Comparison of ENCODE assay signal across 9 cellular contexts in genomic region chr12:113961921-113962710, GRCh38. TPM values are rescaled to one million over a fixed set of nuclear protein-coding genes. Genes with fewer than 3 reads are reported as not detected.
DNase-seq lines count a peak whose midpoint lies in the region; ATAC-seq and TF ChIP-seq lines count a peak whose summit lies in the region.
"Had no signal": no experiment of that assay in that cellular context is flagged by ENCODE, and none has a peak within 500 bp of the region (broad histone marks: within the 10 kb centered on the region; RNA-seq: fewer than 3 reads in every experiment).

No MANE protein-coding gene starts in this region.

- no peaks in the 10 kb centered on the region for H4K20me1 ChIP-seq in osteoblast (ENCODE audit: insufficient read depth, low read length)

- DNase-seq in GM06990 (ENCODE audit: extremely low read depth, insufficient read length) = peak; percentile 35
- peak; percentile 10 for DNase-seq in activated T-cell treated with anti-CD3 and anti-CD28 coated beads for 4 hours
- DNase-seq in osteoblast (ENCODE audit: insufficient read length, low spot score, missing footprints) = peak; percentile 74
- no peak for DNase-seq in NCI-H82 (lab: John Stamatoyannopoulos, UW)
- DNase-seq in NCI-H524 treated with DMSO at 0.1 percent for 48 hours (lab: John Stamatoyannopoulos, UW) = no peak
- DNase-seq in esophagus squamous epithelium (lab: John Stamatoyannopoulos, UW) = no peak
- DNase-seq: NCI-H2029 treated with DMSO at 0.1 percent for 48 hours had no signal

- WGBS in esophagus squamous epithelium, 2 donors = 57 to 79% methylated on average over 12 to 15 of the region's 16 CpGs

- peaks cover 34% of the 10 kb centered on the region for H3K79me2 ChIP-seq in osteoblast (ENCODE audit: insufficient read depth, low read length)

- no peaks in the 10 kb centered on the region for H3K27me3 ChIP-seq in GM06990 (replicated peaks; ENCODE audit: control insufficient read depth, insufficient read depth, low read length)
- no peaks in the 10 kb centered on the region for H3K27me3 ChIP-seq in osteoblast (ENCODE audit: insufficient read depth, low read length)
- no peaks in the 10 kb centered on the region for H3K27me3 ChIP-seq in esophagus squamous epithelium

- peak overlapping the region; percentile 32 for H3K4me3 ChIP-seq in GM06990 (replicated peaks; ENCODE audit: low read depth, low read length)
- H3K4me3 ChIP-seq in osteoblast (ENCODE audit: insufficient read depth, low read length) = no peak overlapping the region
- H3K4me3 ChIP-seq in esophagus squamous epithelium = no peak overlapping the region

- TF ChIP-seq CTCF in GM06990 (IDR thresholded peaks at IDR 0.05; ENCODE audit: insufficient read depth, low read length, poor library complexity, severe bottlenecking) (no peak), osteoblast (IDR thresholded peaks at IDR 0.05; ENCODE audit: extremely low read depth, low read depth, low read length) (no peak), esophagus squamous epithelium (IDR thresholded peaks at IDR 0.05) (no peak)

- no peaks in the 10 kb centered on the region for H3K9me3 ChIP-seq in osteoblast (ENCODE audit: low read depth, low read length)
- H3K9me3 ChIP-seq in esophagus squamous epithelium = no peaks in the 10 kb centered on the region

- intact Hi-C loops in esophagus squamous epithelium (cut with DNase I) = no loop called here

- TF ChIP-seq POLR2A in esophagus squamous epithelium (IDR thresholded peaks at IDR 0.05) = no peak

- no peak overlapping the region for H2AFZ ChIP-seq in osteoblast (ENCODE audit: low read length)

- H3K36me3 ChIP-seq in GM06990 (ENCODE audit: control insufficient read depth, insufficient read depth, low read length) = peaks cover 26% of the 10 kb centered on the region
- H3K36me3 ChIP-seq in osteoblast (ENCODE audit: insufficient read depth, low read length) = peaks cover 31% of the 10 kb centered on the region
- H3K36me3 ChIP-seq in esophagus squamous epithelium = peaks cover 16 to 70% (median 37%) of the 10 kb centered on the region in 3 donors

- no peak overlapping the region for H3K4me2 ChIP-seq in osteoblast (ENCODE audit: insufficient read depth, low read length)

- H3K27ac ChIP-seq in osteoblast (ENCODE audit: low read depth, low read length) = no peak overlapping the region
- H3K27ac ChIP-seq in esophagus squamous epithelium = no peak overlapping the region

- H3K4me1 ChIP-seq in osteoblast (ENCODE audit: insufficient read depth, low read length) = peaks cover 11% of the 10 kb centered on the region
- H3K4me1 ChIP-seq in esophagus squamous epithelium = peaks cover 10 to 28% (median 17%) of the 10 kb centered on the region in 3 donors

- ATAC-seq in HG03045 (IDR thresholded peaks at IDR 0.05; ENCODE audit: unreplicated experiment) (peak; percentile 39), SK-N-SH treated with all-trans-retinoic acid at 6 μM for 48 hours (no peak)

TF ChIP-seq in SK-N-SH treated with all-trans-retinoic acid at 6 μM for 48 hours, 23 proteins besides CTCF, POLR2A, EP300 and RAD21 (continues in another document):
- no peak for TF ChIP-seq OSR1 (CRISPR knock-in tag; IDR thresholded peaks at IDR 0.05)
- no peak for TF ChIP-seq ZFP3 (CRISPR knock-in tag; IDR thresholded peaks at IDR 0.05)
- no peak for TF ChIP-seq ZFP30 (CRISPR knock-in tag; IDR thresholded peaks at IDR 0.05)
- TF ChIP-seq CREB5 (CRISPR knock-in tag; IDR thresholded peaks at IDR 0.05; ENCODE audit: low read depth) = no peak
- TF ChIP-seq PPARA (CRISPR knock-in tag; IDR thresholded peaks at IDR 0.05; ENCODE audit: borderline replicate concordance) = no peak
- TF ChIP-seq, protein P1, sequence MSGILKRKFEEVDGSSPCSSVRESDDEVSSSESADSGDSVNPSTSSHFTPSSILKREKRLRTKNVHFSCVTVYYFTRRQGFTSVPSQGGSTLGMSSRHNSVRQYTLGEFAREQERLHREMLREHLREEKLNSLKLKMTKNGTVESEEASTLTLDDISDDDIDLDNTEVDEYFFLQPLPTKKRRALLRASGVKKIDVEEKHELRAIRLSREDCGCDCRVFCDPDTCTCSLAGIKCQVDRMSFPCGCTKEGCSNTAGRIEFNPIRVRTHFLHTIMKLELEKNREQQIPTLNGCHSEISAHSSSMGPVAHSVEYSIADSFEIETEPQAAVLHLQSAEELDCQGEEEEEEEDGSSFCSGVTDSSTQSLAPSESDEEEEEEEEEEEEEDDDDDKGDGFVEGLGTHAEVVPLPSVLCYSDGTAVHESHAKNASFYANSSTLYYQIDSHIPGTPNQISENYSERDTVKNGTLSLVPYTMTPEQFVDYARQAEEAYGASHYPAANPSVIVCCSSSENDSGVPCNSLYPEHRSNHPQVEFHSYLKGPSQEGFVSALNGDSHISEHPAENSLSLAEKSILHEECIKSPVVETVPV (CRISPR knock-in tag; IDR thresholded peaks at IDR 0.05) = no peak
- no peak for TF ChIP-seq ZC3H10 (CRISPR knock-in tag; IDR thresholded peaks at IDR 0.05)
- no peak for TF ChIP-seq BACH2 (CRISPR knock-in tag; IDR thresholded peaks at IDR 0.05; ENCODE audit: borderline replicate concordance)
- TF ChIP-seq CSDC2 (CRISPR knock-in tag; IDR thresholded peaks at IDR 0.05) = no peak
- no peak for TF ChIP-seq ESRRG (CRISPR knock-in tag; IDR thresholded peaks at IDR 0.05)
- TF ChIP-seq ARNTL (CRISPR knock-in tag; IDR thresholded peaks at IDR 0.05; ENCODE audit: borderline replicate concordance, low read depth) = no peak
- no peak for TF ChIP-seq TSHZ2 (CRISPR knock-in tag; IDR thresholded peaks at IDR 0.05)
- TF ChIP-seq, protein P2, sequence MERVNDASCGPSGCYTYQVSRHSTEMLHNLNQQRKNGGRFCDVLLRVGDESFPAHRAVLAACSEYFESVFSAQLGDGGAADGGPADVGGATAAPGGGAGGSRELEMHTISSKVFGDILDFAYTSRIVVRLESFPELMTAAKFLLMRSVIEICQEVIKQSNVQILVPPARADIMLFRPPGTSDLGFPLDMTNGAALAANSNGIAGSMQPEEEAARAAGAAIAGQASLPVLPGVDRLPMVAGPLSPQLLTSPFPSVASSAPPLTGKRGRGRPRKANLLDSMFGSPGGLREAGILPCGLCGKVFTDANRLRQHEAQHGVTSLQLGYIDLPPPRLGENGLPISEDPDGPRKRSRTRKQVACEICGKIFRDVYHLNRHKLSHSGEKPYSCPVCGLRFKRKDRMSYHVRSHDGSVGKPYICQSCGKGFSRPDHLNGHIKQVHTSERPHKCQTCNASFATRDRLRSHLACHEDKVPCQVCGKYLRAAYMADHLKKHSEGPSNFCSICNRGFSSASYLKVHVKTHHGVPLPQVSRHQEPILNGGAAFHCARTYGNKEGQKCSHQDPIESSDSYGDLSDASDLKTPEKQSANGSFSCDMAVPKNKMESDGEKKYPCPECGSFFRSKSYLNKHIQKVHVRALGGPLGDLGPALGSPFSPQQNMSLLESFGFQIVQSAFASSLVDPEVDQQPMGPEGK (CRISPR knock-in tag; IDR thresholded peaks at IDR 0.05; ENCODE audit: borderline replicate concordance) = no peak
- no peak for TF ChIP-seq POU6F1 (CRISPR knock-in tag; IDR thresholded peaks at IDR 0.05; ENCODE audit: borderline replicate concordance, low read depth)
- no peak for TF ChIP-seq SNAI2 (CRISPR knock-in tag; IDR thresholded peaks at IDR 0.05)
- no peak for TF ChIP-seq ISL1 (CRISPR knock-in tag; IDR thresholded peaks at IDR 0.05)

RNA-seq across cellular contexts. Expression of gene RBM19, which starts 4.0 kb away (rescaled TPM):
- 21.2 and 27.5 TPM in 2 replicates for total RNA-seq in osteoblast
- 10 to 100 TPM; 13.1 to 32.8 (median 27.4) TPM for total RNA-seq in esophagus squamous epithelium

Comparison
In these comparisons a context has a peak if more than half of its experiments do, and no peak if none do; other contexts are left out.
1. DNase-seq: peak in GM06990 (single experiment), activated T-cell treated with anti-CD3 and anti-CD28 coated beads for 4 hours (single experiment) and osteoblast (single experiment); none in NCI-H82 (single experiment), NCI-H524 treated with DMSO at 0.1 percent for 48 hours (single experiment) and esophagus squamous epithelium (single experiment).